24 cellular contexts compared by ENCODE assay signal in genomic region chr17:20051624-20052023, GRCh38.
"Had no signal": no experiment of that assay in that cellular context is flagged by ENCODE, and none has a peak within 500 bp of the region (broad histone marks: within the 10 kb centered on the region; RNA-seq: fewer than 3 reads in every experiment).

No MANE protein-coding gene starts in this region.

- H3K27me3 ChIP-seq: colonic mucosa, dorsolateral prefrontal cortex, esophagus muscularis mucosa, esophagus squamous epithelium, gastrocnemius medialis, gastroesophageal sphincter, heart left ventricle, heart right ventricle had no signal

- ATAC-seq: effector memory CD8-positive, alpha-beta T cell; esophagus mucosa; foreskin keratinocyte; gastrocnemius medialis; gastroesophageal sphincter; heart left ventricle; heart right ventricle had no signal

- H3K4me1 ChIP-seq: colonic mucosa, esophagus muscularis mucosa, esophagus squamous epithelium, foreskin keratinocyte, gastrocnemius medialis, gastroesophageal sphincter, heart left ventricle, heart right ventricle had no signal

- H3K27ac ChIP-seq: colonic mucosa, coronary artery, dorsolateral prefrontal cortex, epithelial cell of prostate, esophagus muscularis mucosa, esophagus squamous epithelium, foreskin keratinocyte, gastrocnemius medialis, gastroesophageal sphincter, heart left ventricle, heart right ventricle had no signal

- H3K4me3 ChIP-seq: colonic mucosa, coronary artery, dorsolateral prefrontal cortex, esophagus muscularis mucosa, esophagus squamous epithelium, gastrocnemius medialis, gastroesophageal sphincter, heart left ventricle, heart right ventricle had no signal

- DNase-seq: colonic mucosa; cortex of kidney; dermis blood vessel endothelial cell; dorsolateral prefrontal cortex; effector CD4-positive, alpha-beta T cell; effector CD8-positive, alpha-beta T cell; effector memory CD4-positive, alpha-beta T cell; effector memory CD8-positive, alpha-beta T cell; endodermal cell; erythroblast; esophagus squamous epithelium; foreskin fibroblast; foreskin keratinocyte; foreskin melanocyte; gastrocnemius medialis; glutamatergic neuron; head of caudate nucleus; heart left ventricle; heart right ventricle had no signal

- H3K9me3 ChIP-seq: colonic mucosa, esophagus squamous epithelium, gastrocnemius medialis had no signal

- H3K36me3 ChIP-seq: colonic mucosa, esophagus muscularis mucosa, esophagus squamous epithelium, gastrocnemius medialis, heart left ventricle had no signal
